Comparison of ENCODE assay signal across 9 cellular contexts in the genomic region with DNA sequence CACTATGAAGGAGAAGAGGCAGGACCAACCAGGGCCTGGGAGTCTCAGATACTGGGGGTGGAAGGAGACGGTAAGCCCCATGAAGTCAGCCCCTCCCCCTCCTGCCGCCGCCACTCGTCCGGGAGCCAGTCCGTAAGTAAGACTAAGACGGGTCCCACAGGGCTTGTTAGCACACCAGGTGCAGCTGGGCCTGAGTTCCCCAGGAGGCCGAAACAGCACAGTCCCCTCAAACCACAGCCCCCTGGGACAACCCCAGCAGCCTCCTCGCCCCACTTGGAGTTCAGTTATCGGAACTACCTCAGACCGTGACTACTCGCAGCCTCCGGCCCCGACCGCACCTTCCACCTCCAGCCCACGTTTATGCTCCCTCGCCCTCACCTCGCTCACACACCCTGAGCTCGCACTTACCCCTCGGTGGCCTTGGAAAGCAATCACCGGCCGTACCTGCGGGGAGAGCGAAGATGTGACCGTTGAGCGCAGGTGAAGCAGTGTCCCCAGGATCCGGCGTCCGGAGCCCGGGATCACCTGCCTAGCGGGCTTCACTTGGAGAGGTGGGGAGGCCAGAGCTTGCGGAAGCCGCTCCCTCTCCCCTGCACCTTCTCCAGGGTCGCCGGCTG. TPM values are rescaled to one million over a fixed set of nuclear protein-coding genes. Genes with fewer than 3 reads are reported as not detected.
DNase-seq lines count a peak whose midpoint lies in the region; ATAC-seq, FAIRE-seq and TF ChIP-seq lines count a peak whose summit lies in the region.
"Had no signal": no experiment of that assay in that cellular context is flagged by ENCODE, and none has a peak within 500 bp of the region (broad histone marks: within the 10 kb centered on the region; RNA-seq: fewer than 3 reads in every experiment).

No MANE protein-coding gene starts in this region.

- no peak for TF ChIP-seq POLR2A in vagina (IDR thresholded peaks at IDR 0.05)

- no peak for DNase-seq in Right ventricle myocardium superior
- no peak for DNase-seq in cardiac septum (ENCODE audit: low spot score)
- no peak for DNase-seq in NT2/D1 (ENCODE audit: low read depth, low spot score)
- DNase-seq in colonic mucosa = peak; percentile 62
- peak; percentile 27 for DNase-seq in mucosa of gallbladder (ENCODE audit: low spot score)
- no peak for DNase-seq in vagina (ENCODE audit: extremely low spot score in 2 of 2)
- no peak for DNase-seq in RCC 7860 (ENCODE audit: low spot score)

- intact Hi-C loops in Right ventricle myocardium superior (cut with DNase I) = no loop called here
- intact Hi-C loops in cardiac septum (cut with DNase I) = no loop called here
- intact Hi-C loops in colonic mucosa (cut with DNase I) = no loop called here
- intact Hi-C loops in vagina (cut with DNase I) = loop anchor here (2.0 kb wide), 1 partner anchor 17 kb away; the partner anchor contains the start of gene SERF2

- H3K27me3 ChIP-seq in NT2/D1 (ENCODE audit: insufficient read depth, insufficient read length) (no peaks in the 10 kb centered on the region), colonic mucosa (no peaks in the 10 kb centered on the region), vagina (no peaks in the 10 kb centered on the region)

- H3K9ac ChIP-seq in NT2/D1 (ENCODE audit: insufficient read length, low read depth) (peak overlapping the region; percentile 70), colonic mucosa (ENCODE audit: low read depth in 2 of 2, low read length in 2 of 2) (peak overlapping the region; percentile 78 to 95)

- H3K36me3 ChIP-seq in NT2/D1 (ENCODE audit: insufficient read depth, insufficient read length, low read length) (peaks cover 31% of the 10 kb centered on the region), colonic mucosa (peaks cover 4% of the 10 kb centered on the region), vagina (peaks cover 0 to 26% of the 10 kb centered on the region in 2 donors)

- TF ChIP-seq CTCF in colonic mucosa (IDR thresholded peaks at IDR 0.05) (no peak), vagina (IDR thresholded peaks at IDR 0.05) (no peak)

- H3K4me1 ChIP-seq in NT2/D1 (ENCODE audit: insufficient read depth, insufficient read length) = peaks cover 8% of the 10 kb centered on the region
- no peaks in the 10 kb centered on the region for H3K4me1 ChIP-seq in colonic mucosa
- peaks cover 22% of the 10 kb centered on the region for H3K4me1 ChIP-seq in vagina

- ATAC-seq in Right ventricle myocardium superior (ENCODE audit: poor library complexity) (peak; percentile 2), HG02852 (IDR thresholded peaks at IDR 0.05; ENCODE audit: unreplicated experiment) (peak; percentile 67)

- H3K9me3 ChIP-seq in NT2/D1 (ENCODE audit: insufficient read depth, low read length) (no peaks in the 10 kb centered on the region), colonic mucosa (no peaks in the 10 kb centered on the region), vagina (no peaks in the 10 kb centered on the region)

- peak overlapping the region; percentile 67 for H3K4me3 ChIP-seq in NT2/D1 (ENCODE audit: insufficient read length, low read depth)
- peak overlapping the region; percentile 66 for H3K4me3 ChIP-seq in colonic mucosa
- H3K4me3 ChIP-seq in vagina = peak overlapping the region; percentile 72 to 77

- no peak for FAIRE-seq in RCC 7860 (lab: Jason Lieb, UNC)

- H3K27ac ChIP-seq in colonic mucosa (peak overlapping the region; percentile 96), vagina (peak overlapping the region; percentile 88)

RNA-seq across cellular contexts. Expression of gene ELL3, which starts 0.6 kb away (rescaled TPM):
- total RNA-seq in Right ventricle myocardium superior (1.4 TPM), cardiac septum (2.2 TPM), colonic mucosa (10 to 100 TPM; 23.3 to 34.9 TPM), mucosa of gallbladder (8.5 TPM), vagina (15.0 TPM)

RNA-seq across cellular contexts. Expression of gene SERF2, which starts 15.9 kb away (rescaled TPM):
- total RNA-seq in Right ventricle myocardium superior = 1,060 TPM
- 943 TPM for total RNA-seq in cardiac septum
- 1,000 to 10,000 TPM; 1,223 to 1,445 TPM for total RNA-seq in colonic mucosa
- total RNA-seq in mucosa of gallbladder = 965 TPM
- total RNA-seq in vagina = 564 TPM

RNA-seq across cellular contexts. Expression of gene SERINC4, which starts 23.8 kb away (rescaled TPM):
- total RNA-seq in Right ventricle myocardium superior (0.19 TPM), cardiac septum (0.43 TPM), colonic mucosa (under 1 TPM; 0.21 to 0.44 TPM), mucosa of gallbladder (0.23 TPM), vagina (not detected)
- total RNA-seq: lung microvascular endothelial cell had no signal

RNA-seq across cellular contexts. Expression of gene HYPK, which starts 24.2 kb away (rescaled TPM):
- total RNA-seq in Right ventricle myocardium superior (9.4 TPM), cardiac septum (11.7 TPM), colonic mucosa (10 to 100 TPM in 1 of 2 donors, 1 to 10 TPM in 1; 5.0 to 25.7 TPM), mucosa of gallbladder (10.8 TPM), vagina (44.9 TPM)

RNA-seq across cellular contexts. Expression of gene PDIA3, which starts 30.0 kb away (rescaled TPM):
- total RNA-seq in Right ventricle myocardium superior = 131 TPM
- 176 TPM for total RNA-seq in cardiac septum
- total RNA-seq in colonic mucosa = 100 to 1,000 TPM; 554 to 846 TPM
- total RNA-seq in mucosa of gallbladder = 520 TPM
- total RNA-seq in vagina = 93.8 TPM

Comparison
In these comparisons a context has a peak if more than half of its experiments do, and no peak if none do; other contexts are left out.
1. DNase-seq: peak in colonic mucosa (single experiment) and mucosa of gallbladder (single experiment); none in Right ventricle myocardium superior (single experiment), cardiac septum (single experiment), NT2/D1 (single experiment), vagina (0 of 2) and RCC 7860 (single experiment).
2. Peak in every context shown above with its lines, with median percentiles within 50 percentile points of each other: H3K4me3 ChIP-seq.